1 cellular context compared by ENCODE assay signal in the genomic region with DNA sequence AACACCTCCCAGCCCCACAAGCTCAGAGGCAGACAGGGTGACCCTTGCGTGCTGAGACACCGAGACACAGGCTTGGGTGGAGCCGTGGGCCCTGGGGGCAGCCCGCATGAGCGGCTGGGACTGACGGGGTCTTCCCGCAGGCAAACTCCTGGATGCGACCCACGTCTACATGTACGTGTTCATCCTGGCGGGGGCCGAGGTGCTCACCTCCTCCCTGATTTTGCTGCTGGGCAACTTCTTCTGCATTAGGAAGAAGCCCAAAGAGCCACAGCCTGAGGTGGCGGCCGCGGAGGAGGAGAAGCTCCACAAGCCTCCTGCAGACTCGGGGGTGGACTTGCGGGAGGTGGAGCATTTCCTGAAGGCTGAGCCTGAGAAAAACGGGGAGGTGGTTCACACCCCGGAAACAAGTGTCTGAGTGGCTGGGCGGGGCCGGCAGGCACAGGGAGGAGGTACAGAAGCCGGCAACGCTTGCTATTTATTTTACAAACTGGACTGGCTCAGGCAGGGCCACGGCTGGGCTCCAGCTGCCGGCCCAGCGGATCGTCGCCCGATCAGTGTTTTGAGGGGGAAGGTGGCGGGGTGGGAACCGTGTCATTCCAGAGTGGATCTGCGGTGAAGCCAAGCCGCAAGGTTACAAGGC.
TF ChIP-seq lines count a peak whose summit lies in the region.

No MANE protein-coding gene starts in this region.

TF ChIP-seq in K562, 482 proteins besides CTCF, POLR2A, EP300 and RAD21 (continued from another document and continues in another):
- TF ChIP-seq CUX1 (CRISPR knock-in tag; IDR thresholded peaks at IDR 0.05) (no peak), POLR2B (IDR thresholded peaks at IDR 0.05; ENCODE audit: low read depth, partially characterized antibody) (peak; percentile 70), ZNF174 (CRISPR knock-in tag; IDR thresholded peaks at IDR 0.05) (no peak), XRCC5 (IDR thresholded peaks at IDR 0.05; ENCODE audit: low read depth, low read length) (no peak), ZNF561 (CRISPR knock-in tag; conservative IDR thresholded peaks at IDR 0.05) (no peak), HDAC6 (IDR thresholded peaks at IDR 0.05; ENCODE audit: low read depth, low read length) (no peak), BRD4 (IDR thresholded peaks at IDR 0.05) (no peak), ZNF282 (CRISPR knock-in tag; IDR thresholded peaks at IDR 0.05) (no peak), BACH1 (tag; IDR thresholded peaks at IDR 0.05) (no peak), SMARCC2 (IDR thresholded peaks at IDR 0.05; ENCODE audit: low read depth) (no peak), ARID2 (IDR thresholded peaks at IDR 0.05) (no peak), CC2D1A (IDR thresholded peaks at IDR 0.05) (no peak), ZNF133 (CRISPR knock-in tag; IDR thresholded peaks at IDR 0.05) (no peak), STAT5B (CRISPR knock-in tag; IDR thresholded peaks at IDR 0.05) (no peak), BMI1 (IDR thresholded peaks at IDR 0.05; ENCODE audit: low read length) (no peak), PRPF4 (IDR thresholded peaks at IDR 0.05; ENCODE audit: insufficient read depth, low read depth, low read length, poor library complexity, severe bottlenecking) (no peak), TCF7 (IDR thresholded peaks at IDR 0.05; ENCODE audit: borderline replicate concordance) (no peak), YBX1 (IDR thresholded peaks at IDR 0.05) (no peak), KLF13 (tag; IDR thresholded peaks at IDR 0.05; ENCODE audit: borderline replicate concordance, low read depth) (no peak), ZNF584 (CRISPR knock-in tag; IDR thresholded peaks at IDR 0.05; ENCODE audit: low read depth) (no peak), DNMT1 (IDR thresholded peaks at IDR 0.05) (no peak), SMAD1 (IDR thresholded peaks at IDR 0.05; ENCODE audit: low read depth, low read length, partially characterized antibody) (no peak), ZNF655 (CRISPR knock-in tag; IDR thresholded peaks at IDR 0.05) (no peak), CTBP1 (IDR thresholded peaks at IDR 0.05; ENCODE audit: borderline replicate concordance) (peak; percentile 58; the same call in 1 of the 2 replicates), HES1 (IDR thresholded peaks at IDR 0.05; ENCODE audit: low read depth) (no peak), MTA3 (IDR thresholded peaks at IDR 0.05; ENCODE audit: borderline replicate concordance) (peak; percentile 66; the same call in 1 of the 2 replicates), RBM14 (IDR thresholded peaks at IDR 0.05; ENCODE audit: borderline replicate concordance, insufficient read depth, low read depth, low read length) (no peak), NFIC (IDR thresholded peaks at IDR 0.05) (no peak), IRF2 (CRISPR knock-in tag; IDR thresholded peaks at IDR 0.05) (no peak), HMG20A (CRISPR knock-in tag; conservative IDR thresholded peaks at IDR 0.05) (no peak), PTBP1 (IDR thresholded peaks at IDR 0.05; ENCODE audit: low read depth, low read length) (no peak), ZZZ3 (IDR thresholded peaks at IDR 0.05) (no peak), POLR2G (IDR thresholded peaks at IDR 0.05; ENCODE audit: low read depth, low read length) (peak; percentile 90), HMG20B (CRISPR knock-in tag; IDR thresholded peaks at IDR 0.05) (no peak), ZNF707 (CRISPR knock-in tag; conservative IDR thresholded peaks at IDR 0.05) (no peak), ZNF507 (tag; conservative IDR thresholded peaks at IDR 0.05) (no peak), ZNF512 (tag; IDR thresholded peaks at IDR 0.05) (no peak), CHD2 (IDR thresholded peaks at IDR 0.05; ENCODE audit: low read depth, low read length) (no peak), NR3C1 (CRISPR knock-in tag; IDR thresholded peaks at IDR 0.05) (no peak), ZNF263 (CRISPR knock-in tag; IDR thresholded peaks at IDR 0.05; ENCODE audit: borderline replicate concordance) (no peak), ZNF668 (CRISPR knock-in tag; IDR thresholded peaks at IDR 0.05) (no peak), ERF (CRISPR knock-in tag; IDR thresholded peaks at IDR 0.05) (no peak), HINFP (tag; conservative IDR thresholded peaks at IDR 0.05; ENCODE audit: low read depth) (no peak), ZC3H4 (CRISPR knock-in tag; IDR thresholded peaks at IDR 0.05; ENCODE audit: borderline replicate concordance) (no peak), DDX20 (tag; IDR thresholded peaks at IDR 0.05; ENCODE audit: low read depth) (no peak), RBBP5 (IDR thresholded peaks at IDR 0.05; ENCODE audit: borderline replicate concordance, insufficient read depth, low read length, poor library complexity, severe bottlenecking) (peak; percentile 17), ZFPM2 (CRISPR knock-in tag; IDR thresholded peaks at IDR 0.05) (no peak), BHLHE40 (IDR thresholded peaks at IDR 0.05; ENCODE audit: low read length) (no peak), ZNF75A (CRISPR knock-in tag; IDR thresholded peaks at IDR 0.05) (no peak), SNIP1 (IDR thresholded peaks at IDR 0.05; ENCODE audit: low read depth) (no peak), FIP1L1 (IDR thresholded peaks at IDR 0.05; ENCODE audit: low read depth, low read length, poor library complexity, severe bottlenecking) (no peak), CHD1 (IDR thresholded peaks at IDR 0.05; ENCODE audit: low read length) (no peak)
- TF ChIP-seq, protein P1, sequence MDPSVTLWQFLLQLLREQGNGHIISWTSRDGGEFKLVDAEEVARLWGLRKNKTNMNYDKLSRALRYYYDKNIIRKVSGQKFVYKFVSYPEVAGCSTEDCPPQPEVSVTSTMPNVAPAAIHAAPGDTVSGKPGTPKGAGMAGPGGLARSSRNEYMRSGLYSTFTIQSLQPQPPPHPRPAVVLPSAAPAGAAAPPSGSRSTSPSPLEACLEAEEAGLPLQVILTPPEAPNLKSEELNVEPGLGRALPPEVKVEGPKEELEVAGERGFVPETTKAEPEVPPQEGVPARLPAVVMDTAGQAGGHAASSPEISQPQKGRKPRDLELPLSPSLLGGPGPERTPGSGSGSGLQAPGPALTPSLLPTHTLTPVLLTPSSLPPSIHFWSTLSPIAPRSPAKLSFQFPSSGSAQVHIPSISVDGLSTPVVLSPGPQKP (CRISPR knock-in tag; IDR thresholded peaks at IDR 0.05) = no peak
- TF ChIP-seq, protein P2, sequence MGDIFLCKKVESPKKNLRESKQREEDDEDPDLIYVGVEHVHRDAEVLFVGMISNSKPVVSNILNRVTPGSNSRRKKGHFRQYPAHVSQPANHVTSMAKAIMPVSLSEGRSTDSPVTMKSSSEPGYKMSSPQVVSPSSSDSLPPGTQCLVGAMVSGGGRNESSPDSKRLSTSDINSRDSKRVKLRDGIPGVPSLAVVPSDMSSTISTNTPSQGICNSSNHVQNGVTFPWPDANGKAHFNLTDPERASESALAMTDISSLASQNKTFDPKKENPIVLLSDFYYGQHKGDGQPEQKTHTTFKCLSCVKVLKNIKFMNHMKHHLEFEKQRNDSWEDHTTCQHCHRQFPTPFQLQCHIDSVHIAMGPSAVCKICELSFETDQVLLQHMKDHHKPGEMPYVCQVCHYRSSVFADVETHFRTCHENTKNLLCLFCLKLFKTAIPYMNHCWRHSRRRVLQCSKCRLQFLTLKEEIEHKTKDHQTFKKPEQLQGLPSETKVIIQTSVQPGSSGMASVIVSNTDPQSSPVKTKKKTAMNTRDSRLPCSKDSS (IDR thresholded peaks at IDR 0.05; ENCODE audit: low read depth, partially characterized antibody) = no peak
- TF ChIP-seq, protein P3, sequence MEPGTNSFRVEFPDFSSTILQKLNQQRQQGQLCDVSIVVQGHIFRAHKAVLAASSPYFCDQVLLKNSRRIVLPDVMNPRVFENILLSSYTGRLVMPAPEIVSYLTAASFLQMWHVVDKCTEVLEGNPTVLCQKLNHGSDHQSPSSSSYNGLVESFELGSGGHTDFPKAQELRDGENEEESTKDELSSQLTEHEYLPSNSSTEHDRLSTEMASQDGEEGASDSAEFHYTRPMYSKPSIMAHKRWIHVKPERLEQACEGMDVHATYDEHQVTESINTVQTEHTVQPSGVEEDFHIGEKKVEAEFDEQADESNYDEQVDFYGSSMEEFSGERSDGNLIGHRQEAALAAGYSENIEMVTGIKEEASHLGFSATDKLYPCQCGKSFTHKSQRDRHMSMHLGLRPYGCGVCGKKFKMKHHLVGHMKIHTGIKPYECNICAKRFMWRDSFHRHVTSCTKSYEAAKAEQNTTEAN (CRISPR knock-in tag; IDR thresholded peaks at IDR 0.05) = no peak
- TF ChIP-seq, protein P4, sequence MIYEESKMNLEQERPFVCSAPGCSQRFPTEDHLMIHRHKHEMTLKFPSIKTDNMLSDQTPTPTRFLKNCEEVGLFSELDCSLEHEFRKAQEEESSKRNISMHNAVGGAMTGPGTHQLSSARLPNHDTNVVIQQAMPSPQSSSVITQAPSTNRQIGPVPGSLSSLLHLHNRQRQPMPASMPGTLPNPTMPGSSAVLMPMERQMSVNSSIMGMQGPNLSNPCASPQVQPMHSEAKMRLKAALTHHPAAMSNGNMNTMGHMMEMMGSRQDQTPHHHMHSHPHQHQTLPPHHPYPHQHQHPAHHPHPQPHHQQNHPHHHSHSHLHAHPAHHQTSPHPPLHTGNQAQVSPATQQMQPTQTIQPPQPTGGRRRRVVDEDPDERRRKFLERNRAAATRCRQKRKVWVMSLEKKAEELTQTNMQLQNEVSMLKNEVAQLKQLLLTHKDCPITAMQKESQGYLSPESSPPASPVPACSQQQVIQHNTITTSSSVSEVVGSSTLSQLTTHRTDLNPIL (CRISPR knock-in tag; IDR thresholded peaks at IDR 0.05) = no peak
